Comparison of ENCODE assay signal across 9 cellular contexts in genomic region chr12:674272-674781, GRCh38. TPM values are rescaled to one million over a fixed set of nuclear protein-coding genes. Genes with fewer than 3 reads are reported as not detected.
A peak's percentile ranks its signal among the peaks of the same experiment; 100 is the strongest.
DNase-seq lines count a peak whose midpoint lies in the region; ATAC-seq, FAIRE-seq and TF ChIP-seq lines count a peak whose summit lies in the region.
"Had no signal": no experiment of that assay in that cellular context is flagged by ENCODE, and none has a peak within 500 bp of the region (broad histone marks: within the 10 kb centered on the region; RNA-seq: fewer than 3 reads in every experiment).

No MANE protein-coding gene starts in this region.

- peaks cover under 1% of the 10 kb centered on the region for H3K9me3 Mint-ChIP-seq in activated naive CD8-positive, alpha-beta T cell treated with anti-CD3 and anti-CD28 coated beads, Interleukin-2, amount 10 ng/mL, durations not matched to agents 7 days and 5 days

- H3K36me3 ChIP-seq in SU-DHL-6 (ENCODE audit: low read length) (no peaks in the 10 kb centered on the region), pancreas (no peaks in the 10 kb centered on the region)
- H3K36me3 ChIP-seq: SJSA1 had no signal

- H3K27me3 Mint-ChIP-seq in activated naive CD8-positive, alpha-beta T cell treated with anti-CD3 and anti-CD28 coated beads, Interleukin-2, amount 10 ng/mL, durations not matched to agents 7 days and 5 days = no peaks in the 10 kb centered on the region

- peaks cover 52% of the 10 kb centered on the region for H3K4me1 Mint-ChIP-seq in activated naive CD8-positive, alpha-beta T cell treated with anti-CD3 and anti-CD28 coated beads, Interleukin-2, amount 10 ng/mL, durations not matched to agents 7 days and 5 days

- intact Hi-C loops in pancreas (cut with DNase I) = no loop called here

- H3K27ac Mint-ChIP-seq in activated naive CD8-positive, alpha-beta T cell treated with anti-CD3 and anti-CD28 coated beads, Interleukin-2, amount 10 ng/mL, durations not matched to agents 7 days and 5 days = peak overlapping the region; percentile 99

- peak overlapping the region; percentile 19; the same call in 1 of the 2 replicates for H3K9ac ChIP-seq in SU-DHL-6 (ENCODE audit: low read length)

- peak overlapping the region; percentile 25 for H2AFZ ChIP-seq in SU-DHL-6 (ENCODE audit: low read depth, low read length, severe bottlenecking)

- H3K36me3 Mint-ChIP-seq in activated naive CD8-positive, alpha-beta T cell treated with anti-CD3 and anti-CD28 coated beads, Interleukin-2, amount 10 ng/mL, durations not matched to agents 7 days and 5 days = no peaks in the 10 kb centered on the region

- H3K4me3 ChIP-seq in SU-DHL-6 (ENCODE audit: insufficient read depth, low read length, poor library complexity, severe bottlenecking) (no peak overlapping the region), pancreas (no peak overlapping the region)
- H3K4me3 ChIP-seq: SJSA1 had no signal

- no peaks in the 10 kb centered on the region for H3K79me2 ChIP-seq in SU-DHL-6 (ENCODE audit: insufficient read depth, low read length)

- H3K4me1 ChIP-seq in pancreas = no peaks in the 10 kb centered on the region
- H3K4me1 ChIP-seq: SJSA1 had no signal

- ATAC-seq in GM18858 (IDR thresholded peaks at IDR 0.05; ENCODE audit: unreplicated experiment) (peak; percentile 72), HG02884 (IDR thresholded peaks at IDR 0.05; ENCODE audit: unreplicated experiment) (peak; percentile 86), pancreas (no peak)
- peak; percentile 96 for ATAC-seq in activated naive CD8-positive, alpha-beta T cell treated with anti-CD3 and anti-CD28 coated beads, Interleukin-2, amount 10 ng/mL, durations not matched to agents 7 days and 5 days (ENCODE audit: low read depth)

- H3K9me2 ChIP-seq in SU-DHL-6 (replicated peaks; ENCODE audit: insufficient read depth, low read length) = no peaks in the 10 kb centered on the region

- 56 to 60% methylated on average over 4 of the region's 4 CpGs for WGBS in pancreas, 2 donors

- TF ChIP-seq CTCF in SU-DHL-6 (IDR thresholded peaks at IDR 0.05; ENCODE audit: insufficient read depth, low read length, poor library complexity, severe bottlenecking) = no peak
- no peak for TF ChIP-seq CTCF in pancreas (IDR thresholded peaks at IDR 0.05)

- H4K20me1 ChIP-seq in SU-DHL-6 (ENCODE audit: low read depth, low read length) = no peaks in the 10 kb centered on the region

- H3K27me3 ChIP-seq in SU-DHL-6 (ENCODE audit: low read length) (no peaks in the 10 kb centered on the region), pancreas (no peaks in the 10 kb centered on the region)
- H3K27me3 ChIP-seq: SJSA1 had no signal

- POLR2A ChIA-PET in activated naive CD8-positive, alpha-beta T cell treated with anti-CD3 and anti-CD28 coated beads, Interleukin-2, amount 10 ng/mL, durations not matched to agents 7 days and 5 days (lab: Charles Lee) = interaction anchor here (0.6 to 4.6 kb wide), 10 partner anchors 11 to 78 kb away, joined by 3 to 81 read pairs (median 4); partner anchors contain the start of gene WNK1

- no peaks in the 10 kb centered on the region for H3F3A ChIP-seq in SU-DHL-6 (ENCODE audit: insufficient read depth)

- no peaks in the 10 kb centered on the region for H3K9me3 ChIP-seq in SU-DHL-6 (ENCODE audit: insufficient read depth, low read length)
- no peaks in the 10 kb centered on the region for H3K9me3 ChIP-seq in pancreas
- H3K9me3 ChIP-seq: SJSA1 had no signal

- H3K4me3 Mint-ChIP-seq in activated naive CD8-positive, alpha-beta T cell treated with anti-CD3 and anti-CD28 coated beads, Interleukin-2, amount 10 ng/mL, durations not matched to agents 7 days and 5 days = peak overlapping the region; percentile 84

- H3K4me2 ChIP-seq in SU-DHL-6 (ENCODE audit: low read depth, low read length, poor library complexity, severe bottlenecking) = peak overlapping the region; percentile 30

- H3K27ac ChIP-seq in SU-DHL-6 (ENCODE audit: low read depth, low read length) (peak overlapping the region; percentile 56), pancreas (no peak overlapping the region)
- H3K27ac ChIP-seq: SJSA1 had no signal

- DNase-seq in activated naive CD8-positive, alpha-beta T cell treated with anti-CD3 and anti-CD28 coated beads, Interleukin-2, amount 10 ng/mL, durations not matched to agents 7 days and 5 days = peak; percentile 63
- peak; percentile 27 to 30 for DNase-seq in stimulated activated CD8-positive, alpha-beta memory T cell treated with anti-CD3 and anti-CD28 coated beads, Interleukin-2, amount 100 ng/mL, for 1 hour (ENCODE audit: low read depth in 2 of 2)
- DNase-seq in NCI-H510A treated with DMSO at 0.1 percent for 48 hours (lab: John Stamatoyannopoulos, UW) (no peak), pancreas (no peak), NCI-H1092 treated with DMSO at 0.1 percent for 48 hours (lab: John Stamatoyannopoulos, UW) (no peak)

- FAIRE-seq in pancreas (lab: Jason Lieb, UNC) = no peak

RNA-seq across cellular contexts. Expression of gene NINJ2, which starts 11.1 kb away (rescaled TPM):
- 1 to 10 TPM; 5.4 to 7.8 TPM for total RNA-seq in activated naive CD8-positive, alpha-beta T cell treated with anti-CD3 and anti-CD28 coated beads, Interleukin-2, amount 10 ng/mL, durations not matched to agents 7 days and 5 days
- total RNA-seq in pancreas = 1 to 10 TPM in 2 of 6 donors, under 1 TPM in 4; 0.32 to 1.8 (median 0.46) TPM
- polyA plus RNA-seq in pancreas = 1 to 10 TPM in 1 of 2 donors, under 1 TPM in 1; 0.87 to 1.1 TPM
- total RNA-seq: SJSA1 had no signal

Comparison
In these comparisons a context has a peak if more than half of its experiments do, and no peak if none do; other contexts are left out.
1. ATAC-seq: peak in GM18858 (single experiment), HG02884 (single experiment) and activated naive CD8-positive, alpha-beta T cell treated with anti-CD3 and anti-CD28 coated beads, Interleukin-2, amount 10 ng/mL, durations not matched to agents 7 days and 5 days (single experiment); none in pancreas (0 of 4).
2. DNase-seq: peak in activated naive CD8-positive, alpha-beta T cell treated with anti-CD3 and anti-CD28 coated beads, Interleukin-2, amount 10 ng/mL, durations not matched to agents 7 days and 5 days (single experiment) and stimulated activated CD8-positive, alpha-beta memory T cell treated with anti-CD3 and anti-CD28 coated beads, Interleukin-2, amount 100 ng/mL, for 1 hour (2 of 2); none in NCI-H510A treated with DMSO at 0.1 percent for 48 hours (single experiment), pancreas (0 of 6) and NCI-H1092 treated with DMSO at 0.1 percent for 48 hours (single experiment).